Comparison of ENCODE assay signal across 1 cellular context in the genomic region with DNA sequence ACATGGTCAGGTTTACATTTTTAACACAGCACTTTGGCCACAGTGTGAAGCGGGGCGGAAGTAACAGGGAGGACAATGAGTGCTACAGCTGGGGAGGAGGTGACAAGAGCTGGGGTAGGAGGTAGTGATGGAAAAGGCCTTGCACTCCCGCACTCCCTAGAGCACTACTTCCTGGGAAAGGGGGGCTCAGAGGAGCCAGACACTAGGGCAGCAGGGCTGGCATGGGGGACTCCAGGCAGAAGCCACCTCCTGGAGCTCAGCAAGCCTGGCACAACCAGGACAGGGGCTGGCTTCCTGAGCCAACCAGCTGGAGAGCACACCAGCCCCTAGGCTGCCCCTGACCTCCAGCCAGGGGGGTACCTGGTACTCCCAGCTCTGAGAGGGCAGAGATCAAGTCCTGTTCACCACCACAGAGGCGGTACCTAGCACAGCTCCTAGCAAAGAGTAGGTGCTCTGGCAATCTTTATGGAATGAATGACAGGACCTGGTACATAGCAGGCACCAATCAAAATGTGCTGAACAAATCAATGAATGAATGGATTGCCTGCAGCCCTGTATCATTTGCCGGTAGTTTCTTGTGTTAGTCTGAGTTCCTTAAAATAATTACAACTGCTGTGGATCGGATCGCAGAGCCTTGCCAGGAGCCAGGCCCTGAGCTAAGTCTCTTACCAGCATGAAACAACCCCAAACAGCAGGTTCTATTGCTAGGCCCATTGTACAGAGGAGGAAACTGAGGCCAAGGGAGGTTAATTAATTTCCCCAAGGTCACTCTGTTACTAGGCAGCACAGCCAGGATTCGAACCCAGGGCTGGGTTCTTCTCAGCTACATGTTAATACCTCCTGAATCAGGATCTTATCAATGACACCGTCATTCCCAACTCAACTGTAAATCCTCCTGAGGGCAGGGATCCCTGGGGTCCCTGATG.
TF ChIP-seq lines count a peak whose summit lies in the region.

No MANE protein-coding gene starts in this region.

TF ChIP-seq in HepG2, 621 proteins besides CTCF, POLR2A, EP300 and RAD21 (continued from another document and continues in another):
- TF ChIP-seq, protein P1, sequence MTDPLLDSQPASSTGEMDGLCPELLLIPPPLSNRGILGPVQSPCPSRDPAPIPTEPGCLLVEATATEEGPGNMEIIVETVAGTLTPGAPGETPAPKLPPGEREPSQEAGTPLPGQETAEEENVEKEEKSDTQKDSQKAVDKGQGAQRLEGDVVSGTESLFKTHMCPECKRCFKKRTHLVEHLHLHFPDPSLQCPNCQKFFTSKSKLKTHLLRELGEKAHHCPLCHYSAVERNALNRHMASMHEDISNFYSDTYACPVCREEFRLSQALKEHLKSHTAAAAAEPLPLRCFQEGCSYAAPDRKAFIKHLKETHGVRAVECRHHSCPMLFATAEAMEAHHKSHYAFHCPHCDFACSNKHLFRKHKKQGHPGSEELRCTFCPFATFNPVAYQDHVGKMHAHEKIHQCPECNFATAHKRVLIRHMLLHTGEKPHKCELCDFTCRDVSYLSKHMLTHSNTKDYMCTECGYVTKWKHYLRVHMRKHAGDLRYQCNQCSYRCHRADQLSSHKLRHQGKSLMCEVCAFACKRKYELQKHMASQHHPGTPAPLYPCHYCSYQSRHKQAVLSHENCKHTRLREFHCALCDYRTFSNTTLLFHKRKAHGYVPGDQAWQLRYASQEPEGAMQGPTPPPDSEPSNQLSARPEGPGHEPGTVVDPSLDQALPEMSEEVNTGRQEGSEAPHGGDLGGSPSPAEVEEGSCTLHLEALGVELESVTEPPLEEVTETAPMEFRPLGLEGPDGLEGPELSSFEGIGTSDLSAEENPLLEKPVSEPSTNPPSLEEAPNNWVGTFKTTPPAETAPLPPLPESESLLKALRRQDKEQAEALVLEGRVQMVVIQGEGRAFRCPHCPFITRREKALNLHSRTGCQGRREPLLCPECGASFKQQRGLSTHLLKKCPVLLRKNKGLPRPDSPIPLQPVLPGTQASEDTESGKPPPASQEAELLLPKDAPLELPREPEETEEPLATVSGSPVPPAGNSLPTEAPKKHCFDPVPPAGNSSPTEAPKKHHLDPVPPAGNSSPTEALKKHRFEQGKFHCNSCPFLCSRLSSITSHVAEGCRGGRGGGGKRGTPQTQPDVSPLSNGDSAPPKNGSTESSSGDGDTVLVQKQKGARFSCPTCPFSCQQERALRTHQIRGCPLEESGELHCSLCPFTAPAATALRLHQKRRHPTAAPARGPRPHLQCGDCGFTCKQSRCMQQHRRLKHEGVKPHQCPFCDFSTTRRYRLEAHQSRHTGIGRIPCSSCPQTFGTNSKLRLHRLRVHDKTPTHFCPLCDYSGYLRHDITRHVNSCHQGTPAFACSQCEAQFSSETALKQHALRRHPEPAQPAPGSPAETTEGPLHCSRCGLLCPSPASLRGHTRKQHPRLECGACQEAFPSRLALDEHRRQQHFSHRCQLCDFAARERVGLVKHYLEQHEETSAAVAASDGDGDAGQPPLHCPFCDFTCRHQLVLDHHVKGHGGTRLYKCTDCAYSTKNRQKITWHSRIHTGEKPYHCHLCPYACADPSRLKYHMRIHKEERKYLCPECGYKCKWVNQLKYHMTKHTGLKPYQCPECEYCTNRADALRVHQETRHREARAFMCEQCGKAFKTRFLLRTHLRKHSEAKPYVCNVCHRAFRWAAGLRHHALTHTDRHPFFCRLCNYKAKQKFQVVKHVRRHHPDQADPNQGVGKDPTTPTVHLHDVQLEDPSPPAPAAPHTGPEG (CRISPR knock-in tag; IDR thresholded peaks at IDR 0.05), result no peak
- TF ChIP-seq JUN (CRISPR knock-in tag; IDR thresholded peaks at IDR 0.05) (no peak), TGIF2 (CRISPR knock-in tag; IDR thresholded peaks at IDR 0.05) (no peak), ZC3H13 (CRISPR knock-in tag; IDR thresholded peaks at IDR 0.05) (no peak), ZNF556 (CRISPR knock-in tag; IDR thresholded peaks at IDR 0.05; ENCODE audit: borderline replicate concordance) (0 out of 2 replicates have a peak, but pooled peaks have one; percentile 21), HNRNPL (IDR thresholded peaks at IDR 0.05; ENCODE audit: low read depth, low read length) (0 out of 2 replicates have a peak, but pooled peaks have one; percentile 61), MIER2 (CRISPR knock-in tag; IDR thresholded peaks at IDR 0.05) (no peak), YY1 (IDR thresholded peaks at IDR 0.05; ENCODE audit: insufficient read depth, insufficient replicate concordance, low read depth, low read length) (no peak), EED (CRISPR knock-in tag; IDR thresholded peaks at IDR 0.05) (no peak), ZNF24 (IDR thresholded peaks at IDR 0.05) (0 out of 2 replicates have a peak, but pooled peaks have one; percentile 53), ZBTB14 (CRISPR knock-in tag; IDR thresholded peaks at IDR 0.05) (no peak), ZNF557 (CRISPR knock-in tag; IDR thresholded peaks at IDR 0.05) (no peak), SYNCRIP (IDR thresholded peaks at IDR 0.05; ENCODE audit: insufficient read depth, low read depth, low read length) (no peak), ZNF143 (CRISPR knock-in tag; IDR thresholded peaks at IDR 0.05) (no peak), HNRNPH1 (optimal IDR thresholded peaks at IDR 0.05; ENCODE audit: low read depth, low read length) (no peak), MED1 (CRISPR knock-in tag; IDR thresholded peaks at IDR 0.05) (0 out of 2 replicates have a peak, but pooled peaks have one; percentile 24), NR2F6 (IDR thresholded peaks at IDR 0.05) (peak; percentile 78), NR2F6 (CRISPR knock-in tag; IDR thresholded peaks at IDR 0.05) (peak; percentile 76), TBP (CRISPR knock-in tag; IDR thresholded peaks at IDR 0.05) (no peak), SALL1 (CRISPR knock-in tag; IDR thresholded peaks at IDR 0.05) (peak; percentile 57), ZNF160 (CRISPR knock-in tag; IDR thresholded peaks at IDR 0.05) (no peak), E2F2 (CRISPR knock-in tag; IDR thresholded peaks at IDR 0.05; ENCODE audit: borderline replicate concordance) (no peak), BORCS8-MEF2B (CRISPR knock-in tag; IDR thresholded peaks at IDR 0.05) (no peak), HIVEP1 (CRISPR knock-in tag; IDR thresholded peaks at IDR 0.05) (peak; percentile 57; the same call in 1 of the 2 replicates), ZNF180 (CRISPR knock-in tag; IDR thresholded peaks at IDR 0.05; ENCODE audit: borderline replicate concordance, low read depth) (no peak), ZNF432 (CRISPR knock-in tag; IDR thresholded peaks at IDR 0.05; ENCODE audit: borderline replicate concordance) (no peak), DNMT1 (CRISPR knock-in tag; IDR thresholded peaks at IDR 0.05) (no peak), CBFB (CRISPR knock-in tag; IDR thresholded peaks at IDR 0.05) (no peak)
- TF ChIP-seq, protein P2, sequence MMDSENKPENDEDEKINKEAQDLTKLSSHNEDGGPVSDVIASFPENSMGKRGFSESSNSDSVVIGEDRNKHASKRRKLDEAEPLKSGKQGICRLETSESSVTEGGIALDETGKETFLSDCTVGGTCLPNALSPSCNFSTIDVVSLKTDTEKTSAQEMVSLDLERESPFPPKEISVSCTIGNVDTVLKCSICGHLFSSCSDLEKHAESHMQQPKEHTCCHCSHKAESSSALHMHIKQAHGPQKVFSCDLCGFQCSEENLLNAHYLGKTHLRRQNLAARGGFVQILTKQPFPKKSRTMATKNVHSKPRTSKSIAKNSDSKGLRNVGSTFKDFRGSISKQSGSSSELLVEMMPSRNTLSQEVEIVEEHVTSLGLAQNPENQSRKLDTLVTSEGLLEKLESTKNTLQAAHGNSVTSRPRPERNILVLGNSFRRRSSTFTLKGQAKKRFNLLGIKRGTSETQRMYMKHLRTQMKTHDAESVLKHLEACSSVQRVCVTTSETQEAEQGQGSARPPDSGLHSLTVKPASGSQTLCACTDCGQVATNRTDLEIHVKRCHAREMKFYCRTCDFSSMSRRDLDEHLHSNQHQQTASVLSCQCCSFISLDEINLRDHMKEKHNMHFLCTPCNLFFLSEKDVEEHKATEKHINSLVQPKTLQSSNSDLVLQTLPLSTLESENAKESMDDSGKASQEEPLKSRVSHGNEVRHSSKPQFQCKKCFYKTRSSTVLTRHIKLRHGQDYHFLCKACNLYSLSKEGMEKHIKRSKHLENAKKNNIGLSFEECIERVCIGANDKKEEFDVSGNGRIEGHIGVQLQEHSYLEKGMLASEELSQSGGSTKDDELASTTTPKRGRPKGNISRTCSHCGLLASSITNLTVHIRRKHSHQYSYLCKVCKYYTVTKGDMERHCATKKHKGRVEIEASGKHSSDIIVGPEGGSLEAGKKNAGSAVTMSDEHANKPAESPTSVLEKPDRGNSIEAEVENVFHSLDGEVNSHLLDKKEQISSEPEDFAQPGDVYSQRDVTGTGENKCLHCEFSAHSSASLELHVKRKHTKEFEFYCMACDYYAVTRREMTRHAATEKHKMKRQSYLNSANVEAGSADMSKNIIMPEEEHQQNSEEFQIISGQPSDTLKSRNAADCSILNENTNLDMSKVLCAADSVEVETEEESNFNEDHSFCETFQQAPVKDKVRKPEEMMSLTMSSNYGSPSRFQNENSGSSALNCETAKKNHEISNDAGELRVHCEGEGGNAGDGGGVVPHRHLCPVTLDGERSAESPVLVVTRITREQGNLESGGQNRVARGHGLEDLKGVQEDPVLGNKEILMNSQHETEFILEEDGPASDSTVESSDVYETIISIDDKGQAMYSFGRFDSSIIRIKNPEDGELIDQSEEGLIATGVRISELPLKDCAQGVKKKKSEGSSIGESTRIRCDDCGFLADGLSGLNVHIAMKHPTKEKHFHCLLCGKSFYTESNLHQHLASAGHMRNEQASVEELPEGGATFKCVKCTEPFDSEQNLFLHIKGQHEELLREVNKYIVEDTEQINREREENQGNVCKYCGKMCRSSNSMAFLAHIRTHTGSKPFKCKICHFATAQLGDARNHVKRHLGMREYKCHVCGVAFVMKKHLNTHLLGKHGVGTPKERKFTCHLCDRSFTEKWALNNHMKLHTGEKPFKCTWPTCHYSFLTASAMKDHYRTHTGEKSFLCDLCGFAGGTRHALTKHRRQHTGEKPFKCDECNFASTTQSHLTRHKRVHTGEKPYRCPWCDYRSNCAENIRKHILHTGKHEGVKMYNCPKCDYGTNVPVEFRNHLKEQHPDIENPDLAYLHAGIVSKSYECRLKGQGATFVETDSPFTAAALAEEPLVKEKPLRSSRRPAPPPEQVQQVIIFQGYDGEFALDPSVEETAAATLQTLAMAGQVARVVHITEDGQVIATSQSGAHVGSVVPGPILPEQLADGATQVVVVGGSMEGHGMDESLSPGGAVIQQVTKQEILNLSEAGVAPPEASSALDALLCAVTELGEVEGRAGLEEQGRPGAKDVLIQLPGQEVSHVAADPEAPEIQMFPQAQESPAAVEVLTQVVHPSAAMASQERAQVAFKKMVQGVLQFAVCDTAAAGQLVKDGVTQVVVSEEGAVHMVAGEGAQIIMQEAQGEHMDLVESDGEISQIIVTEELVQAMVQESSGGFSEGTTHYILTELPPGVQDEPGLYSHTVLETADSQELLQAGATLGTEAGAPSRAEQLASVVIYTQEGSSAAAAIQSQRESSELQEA (CRISPR knock-in tag; IDR thresholded peaks at IDR 0.05; ENCODE audit: not compliant biosample characterization), result no peak
- TF ChIP-seq, protein P3, sequence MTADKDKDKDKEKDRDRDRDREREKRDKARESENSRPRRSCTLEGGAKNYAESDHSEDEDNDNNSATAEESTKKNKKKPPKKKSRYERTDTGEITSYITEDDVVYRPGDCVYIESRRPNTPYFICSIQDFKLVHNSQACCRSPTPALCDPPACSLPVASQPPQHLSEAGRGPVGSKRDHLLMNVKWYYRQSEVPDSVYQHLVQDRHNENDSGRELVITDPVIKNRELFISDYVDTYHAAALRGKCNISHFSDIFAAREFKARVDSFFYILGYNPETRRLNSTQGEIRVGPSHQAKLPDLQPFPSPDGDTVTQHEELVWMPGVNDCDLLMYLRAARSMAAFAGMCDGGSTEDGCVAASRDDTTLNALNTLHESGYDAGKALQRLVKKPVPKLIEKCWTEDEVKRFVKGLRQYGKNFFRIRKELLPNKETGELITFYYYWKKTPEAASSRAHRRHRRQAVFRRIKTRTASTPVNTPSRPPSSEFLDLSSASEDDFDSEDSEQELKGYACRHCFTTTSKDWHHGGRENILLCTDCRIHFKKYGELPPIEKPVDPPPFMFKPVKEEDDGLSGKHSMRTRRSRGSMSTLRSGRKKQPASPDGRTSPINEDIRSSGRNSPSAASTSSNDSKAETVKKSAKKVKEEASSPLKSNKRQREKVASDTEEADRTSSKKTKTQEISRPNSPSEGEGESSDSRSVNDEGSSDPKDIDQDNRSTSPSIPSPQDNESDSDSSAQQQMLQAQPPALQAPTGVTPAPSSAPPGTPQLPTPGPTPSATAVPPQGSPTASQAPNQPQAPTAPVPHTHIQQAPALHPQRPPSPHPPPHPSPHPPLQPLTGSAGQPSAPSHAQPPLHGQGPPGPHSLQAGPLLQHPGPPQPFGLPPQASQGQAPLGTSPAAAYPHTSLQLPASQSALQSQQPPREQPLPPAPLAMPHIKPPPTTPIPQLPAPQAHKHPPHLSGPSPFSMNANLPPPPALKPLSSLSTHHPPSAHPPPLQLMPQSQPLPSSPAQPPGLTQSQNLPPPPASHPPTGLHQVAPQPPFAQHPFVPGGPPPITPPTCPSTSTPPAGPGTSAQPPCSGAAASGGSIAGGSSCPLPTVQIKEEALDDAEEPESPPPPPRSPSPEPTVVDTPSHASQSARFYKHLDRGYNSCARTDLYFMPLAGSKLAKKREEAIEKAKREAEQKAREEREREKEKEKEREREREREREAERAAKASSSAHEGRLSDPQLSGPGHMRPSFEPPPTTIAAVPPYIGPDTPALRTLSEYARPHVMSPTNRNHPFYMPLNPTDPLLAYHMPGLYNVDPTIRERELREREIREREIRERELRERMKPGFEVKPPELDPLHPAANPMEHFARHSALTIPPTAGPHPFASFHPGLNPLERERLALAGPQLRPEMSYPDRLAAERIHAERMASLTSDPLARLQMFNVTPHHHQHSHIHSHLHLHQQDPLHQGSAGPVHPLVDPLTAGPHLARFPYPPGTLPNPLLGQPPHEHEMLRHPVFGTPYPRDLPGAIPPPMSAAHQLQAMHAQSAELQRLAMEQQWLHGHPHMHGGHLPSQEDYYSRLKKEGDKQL (CRISPR knock-in tag; IDR thresholded peaks at IDR 0.05; ENCODE audit: low read depth), result no peak
- TF ChIP-seq, protein P4, sequence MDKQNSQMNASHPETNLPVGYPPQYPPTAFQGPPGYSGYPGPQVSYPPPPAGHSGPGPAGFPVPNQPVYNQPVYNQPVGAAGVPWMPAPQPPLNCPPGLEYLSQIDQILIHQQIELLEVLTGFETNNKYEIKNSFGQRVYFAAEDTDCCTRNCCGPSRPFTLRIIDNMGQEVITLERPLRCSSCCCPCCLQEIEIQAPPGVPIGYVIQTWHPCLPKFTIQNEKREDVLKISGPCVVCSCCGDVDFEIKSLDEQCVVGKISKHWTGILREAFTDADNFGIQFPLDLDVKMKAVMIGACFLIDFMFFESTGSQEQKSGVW (CRISPR knock-in tag; IDR thresholded peaks at IDR 0.05; ENCODE audit: borderline replicate concordance), result no peak
